Comparison of ENCODE assay signal across 8 cellular contexts in genomic region chr9:78369644-78370219, GRCh38.
DNase-seq lines count a peak whose midpoint lies in the region; ATAC-seq and TF ChIP-seq lines count a peak whose summit lies in the region.

No MANE protein-coding gene starts in this region.

- H3K27ac ChIP-seq in right lobe of liver = no peak overlapping the region

- no peaks in the 10 kb centered on the region for H3K9me3 ChIP-seq in right lobe of liver

- no peaks in the 10 kb centered on the region for H3K4me1 ChIP-seq in right lobe of liver

- H3K36me3 ChIP-seq in right lobe of liver = no peaks in the 10 kb centered on the region

- no peaks in the 10 kb centered on the region for H3K27me3 ChIP-seq in right lobe of liver

- TF ChIP-seq CTCF in GM12875 (IDR thresholded peaks at IDR 0.05; ENCODE audit: borderline replicate concordance, insufficient read depth, low read depth, low read length) = peak; percentile 83
- peak; percentile 69 to 88 (median 83) for TF ChIP-seq CTCF in right lobe of liver (IDR thresholded peaks at IDR 0.05)

- 30% methylated on average over 8 of the region's 8 CpGs for WGBS in right lobe of liver (ENCODE audit: insufficient coverage, low coverage, low lambda C conversion rate, missing lambda C conversion rate)

- ATAC-seq in HG02763 (IDR thresholded peaks at IDR 0.05; ENCODE audit: unreplicated experiment) (peak; percentile 50), right lobe of liver (peak; percentile 87 to 89 (median 88))

- DNase-seq in NCI-H2196 treated with DMSO at 0.1 percent for 48 hours (lab: John Stamatoyannopoulos, UW; ENCODE audit: unreplicated experiment) (peak; percentile 23), dermis blood vessel endothelial cell (peak; percentile 87), right lobe of liver (peak; percentile 75 to 77 (median 75)), NOMO-1 treated with dmso at 0.1 percent for 144 hours (lab: John Stamatoyannopoulos, UW; ENCODE audit: unreplicated experiment) (no peak)
- DNase-seq in activated CD4-positive, alpha-beta T cell treated with anti-CD3 and anti-CD28 coated beads for 4 hours = peak; percentile 36 to 50
- peak; percentile 47 for DNase-seq in stimulated activated CD8-positive, alpha-beta memory T cell treated with anti-CD3 and anti-CD28 coated beads, Interleukin-12 subunit alpha, Interleukin-12 subunit beta, amount 100 ng/mL, for 1 hour (ENCODE audit: low read depth)

- intact Hi-C loops in right lobe of liver (cut with DNase I) = loop anchor here in 1 of 2 donors (10.0 kb wide), 1 partner anchor 115 kb away; no protein-coding TSS in a partner anchor

- H3K4me3 ChIP-seq in GM12875 (ENCODE audit: low read depth, low read length) (no peak overlapping the region), right lobe of liver (no peak overlapping the region)

- TF ChIP-seq POLR2A in right lobe of liver (IDR thresholded peaks at IDR 0.05) = no peak
